ENCODE assay signal across 8 cellular contexts in the genomic region with DNA sequence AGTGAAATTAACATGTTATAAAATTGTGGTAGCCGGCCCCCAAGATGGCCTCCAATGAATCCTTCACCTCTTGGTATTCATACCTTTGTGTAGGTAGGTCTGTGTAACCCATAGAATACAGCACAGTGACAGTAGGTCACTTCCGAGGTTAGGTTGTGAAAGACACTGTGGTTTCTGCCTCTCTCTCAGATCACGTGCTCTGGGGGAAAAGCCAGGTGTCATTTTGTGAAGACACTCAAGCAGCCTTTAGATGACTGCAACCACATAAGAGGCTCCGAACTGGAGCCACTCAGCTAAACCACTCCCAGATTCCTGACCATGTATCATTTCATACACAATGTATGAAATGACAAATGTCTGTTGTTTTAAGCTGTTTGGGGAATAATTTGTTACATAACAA. TPM values are rescaled to one million over a fixed set of nuclear protein-coding genes. Genes with fewer than 3 reads are reported as not detected.
DNase-seq lines count a peak whose midpoint lies in the region; ATAC-seq and TF ChIP-seq lines count a peak whose summit lies in the region.

No MANE protein-coding gene starts in this region.

- ATAC-seq in HG03439 (IDR thresholded peaks at IDR 0.05; ENCODE audit: unreplicated experiment), result peak; percentile 94
- peak; percentile 96 for ATAC-seq in activated CD4-positive, alpha-beta T cell treated with anti-CD3 and anti-CD28 coated beads for 36 hours
- peak; percentile 88 for ATAC-seq in mucosa of descending colon

- CTCF ChIA-PET in activated CD4-positive, alpha-beta T cell treated with anti-CD3 and anti-CD28 coated beads for 36 hours (lab: Charles Lee), result interaction anchor here (0.7 to 1.6 kb wide), 6 partner anchors 9 to 258 kb away, joined by 3 to 5 read pairs (median 3); no protein-coding TSS in a partner anchor

- in situ Hi-C loops in brain microvascular endothelial cell (cut with HindIII; ENCODE audit: low pct_ligation_motif_present, low sequenced_read_pairs), result no loop called here

- H3K36me3 Mint-ChIP-seq in activated CD4-positive, alpha-beta T cell treated with anti-CD3 and anti-CD28 coated beads for 36 hours (ENCODE audit: low read depth), result peaks cover 4% of the 10 kb centered on the region

- DNase-seq in activated gamma-delta T cell treated with Interleukin-2 at 50 U/mL for 16 hours (peak; percentile 72), activated gamma-delta T cell (lab: John Stamatoyannopoulos, UW) (no peak), mucosa of descending colon (peak in 1 of 3 donors; percentile 58), NCI-H345 (lab: John Stamatoyannopoulos, UW) (no peak), NCI-H226 (no peak), brain microvascular endothelial cell (no peak)
- peak; percentile 72 for DNase-seq in activated CD4-positive, alpha-beta T cell treated with anti-CD3 and anti-CD28 coated beads for 36 hours

- POLR2A ChIA-PET in activated CD4-positive, alpha-beta T cell treated with anti-CD3 and anti-CD28 coated beads for 36 hours (lab: Charles Lee), result interaction anchor here (0.7 kb wide), 1 partner anchor 9 kb away, joined by 3 read pairs; no protein-coding TSS in a partner anchor

- no peaks in the 10 kb centered on the region for H3K27me3 Mint-ChIP-seq in activated CD4-positive, alpha-beta T cell treated with anti-CD3 and anti-CD28 coated beads for 36 hours

- intact Hi-C loops in activated CD4-positive, alpha-beta T cell treated with anti-CD3 and anti-CD28 coated beads for 36 hours (cut with DNase I, micrococcal nuclease), result loop anchor here in 1 of 2 experiments (1.0 kb wide), 1 partner anchor 9 kb away; the partner anchor contains the start of gene USPL1
- intact Hi-C loops in mucosa of descending colon (cut with DNase I, micrococcal nuclease), result no loop called here

- H3K36me3 ChIP-seq in mucosa of descending colon (ENCODE audit: low read depth) (no peaks in the 10 kb centered on the region), brain microvascular endothelial cell (replicated peaks) (no peaks in the 10 kb centered on the region)

- H3K9me3 Mint-ChIP-seq in activated CD4-positive, alpha-beta T cell treated with anti-CD3 and anti-CD28 coated beads for 36 hours (ENCODE audit: low read depth), result no peaks in the 10 kb centered on the region

- H3K4me3 ChIP-seq in mucosa of descending colon (no peak overlapping the region), brain microvascular endothelial cell (ENCODE audit: low read depth, low read length) (no peak overlapping the region)

- H3K4me1 ChIP-seq in mucosa of descending colon (ENCODE audit: low read depth), result no peaks in the 10 kb centered on the region

- H3K27ac Mint-ChIP-seq in activated CD4-positive, alpha-beta T cell treated with anti-CD3 and anti-CD28 coated beads for 36 hours, result no peak overlapping the region

- peaks cover 15% of the 10 kb centered on the region for H3K4me1 Mint-ChIP-seq in activated CD4-positive, alpha-beta T cell treated with anti-CD3 and anti-CD28 coated beads for 36 hours

- no peaks in the 10 kb centered on the region for H3K9me3 ChIP-seq in mucosa of descending colon

- no peaks in the 10 kb centered on the region for H3K27me3 ChIP-seq in brain microvascular endothelial cell (replicated peaks)

- no peak overlapping the region for H3K27ac ChIP-seq in brain microvascular endothelial cell

- no peak for TF ChIP-seq CTCF in mucosa of descending colon (IDR thresholded peaks at IDR 0.05)
- no peak for TF ChIP-seq CTCF in brain microvascular endothelial cell (IDR thresholded peaks at IDR 0.05; ENCODE audit: low read depth, low read length, missing control alignments)

- no peak overlapping the region for H3K4me3 Mint-ChIP-seq in activated CD4-positive, alpha-beta T cell treated with anti-CD3 and anti-CD28 coated beads for 36 hours

RNA-seq across cellular contexts. Expression of gene USPL1, which starts 9.8 kb away (rescaled TPM):
- 10 to 100 TPM; 14.8 to 16.9 TPM for total RNA-seq in activated CD4-positive, alpha-beta T cell treated with anti-CD3 and anti-CD28 coated beads for 36 hours
- 10 to 100 TPM; 10.9 to 16.1 (median 11.4) TPM for total RNA-seq in mucosa of descending colon

Comparison
In these comparisons a context has a peak if more than half of its experiments do, and no peak if none do; other contexts are left out.
1. DNase-seq: peak in activated gamma-delta T cell treated with Interleukin-2 at 50 U/mL for 16 hours (single experiment) and activated CD4-positive, alpha-beta T cell treated with anti-CD3 and anti-CD28 coated beads for 36 hours (single experiment); none in activated gamma-delta T cell (single experiment), NCI-H345 (single experiment), NCI-H226 (single experiment) and brain microvascular endothelial cell (single experiment).
2. Peak in every context shown above with its lines, with median percentiles within 50 percentile points of each other: ATAC-seq.